In the genomic region with DNA sequence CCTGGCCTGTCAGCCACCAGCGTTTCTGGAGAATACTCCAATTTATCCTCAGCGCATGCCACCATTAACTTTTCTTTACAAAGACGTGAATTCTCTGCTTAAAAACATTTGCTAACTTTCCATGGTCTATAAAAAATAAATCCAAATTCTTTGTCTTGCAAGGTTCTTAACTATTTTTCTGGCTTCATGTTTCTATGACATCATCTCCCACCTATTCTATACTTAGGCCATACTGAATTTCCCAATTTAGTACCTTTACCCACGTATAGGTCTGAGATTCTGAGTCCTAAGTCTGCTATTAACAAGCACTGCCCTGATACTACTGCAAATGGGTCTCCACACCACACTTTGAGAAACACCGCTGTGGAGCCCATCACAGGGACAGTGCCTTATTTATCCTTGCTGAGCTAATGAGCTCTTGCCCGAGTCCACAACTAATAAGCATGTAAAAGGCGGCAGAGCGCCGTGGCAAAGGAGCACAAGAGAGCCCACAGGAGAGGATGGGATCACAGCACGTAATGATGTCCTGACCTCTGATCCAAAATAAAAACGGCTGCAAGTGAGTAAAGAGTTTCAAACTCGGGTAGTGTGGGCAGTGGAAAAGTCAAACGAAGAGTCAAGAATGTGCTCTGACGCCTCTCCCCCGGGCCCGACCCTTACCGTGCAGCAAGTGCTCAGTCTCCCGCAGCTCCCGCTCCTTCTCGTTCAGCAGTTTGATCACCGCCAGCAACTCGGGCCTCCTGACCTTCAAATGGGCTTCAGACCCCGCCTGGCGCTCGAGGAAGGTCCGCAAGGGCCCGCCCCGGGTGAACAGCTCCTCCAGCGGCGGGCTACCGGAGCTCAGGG, we compare ENCODE assay signal across 8 cellular contexts. TPM values are rescaled to one million over a fixed set of nuclear protein-coding genes. Genes with fewer than 3 reads are reported as not detected.
DNase-seq lines count a peak whose midpoint lies in the region; ATAC-seq and TF ChIP-seq lines count a peak whose summit lies in the region.

No MANE protein-coding gene starts in this region.

- peak overlapping the region; percentile 94 to 96 (median 95) for H3K27ac Mint-ChIP-seq in CD4-positive, CD25-positive, alpha-beta regulatory T cell
- H3K27ac Mint-ChIP-seq in nephron: peak overlapping the region; percentile 79 to 98 (median 89)

- H3K27ac ChIP-seq in CD4-positive, CD25-positive, alpha-beta regulatory T cell (ENCODE audit: insufficient read depth, low read length, poor library complexity, severe bottlenecking): peak overlapping the region; percentile 81
- H3K27ac ChIP-seq in esophagus (ENCODE audit: low read depth in 2 of 2, low read length in 1 of 2): peak overlapping the region; percentile 92

- no peaks in the 10 kb centered on the region for H3K27me3 ChIP-seq in CD4-positive, CD25-positive, alpha-beta regulatory T cell (ENCODE audit: control insufficient read depth, insufficient read depth, low read length)
- no peaks in the 10 kb centered on the region for H3K27me3 ChIP-seq in esophagus (ENCODE audit: control insufficient read depth in 1 of 2, insufficient read depth in 2 of 2, low read length in 2 of 2)

- no peak for TF ChIP-seq CTCF in nephron (IDR thresholded peaks at IDR 0.05; ENCODE audit: unreplicated experiment in 3 of 3)

- ATAC-seq in CD4-positive, CD25-positive, alpha-beta regulatory T cell (ENCODE audit: low read depth in 2 of 2): peak in 1 of 2 donors; percentile 4
- ATAC-seq in GM19043 (IDR thresholded peaks at IDR 0.05; ENCODE audit: low read depth, unreplicated experiment) (peak; percentile 11), HG03280 (IDR thresholded peaks at IDR 0.05; ENCODE audit: unreplicated experiment) (peak; percentile 27)

- peak overlapping the region; percentile 96 to 98 (median 98) for H3K4me3 Mint-ChIP-seq in CD4-positive, CD25-positive, alpha-beta regulatory T cell
- peak overlapping the region; percentile 92 to 99 (median 95) for H3K4me3 Mint-ChIP-seq in nephron

- no peaks in the 10 kb centered on the region for H3K27me3 Mint-ChIP-seq in CD4-positive, CD25-positive, alpha-beta regulatory T cell
- no peaks in the 10 kb centered on the region for H3K27me3 Mint-ChIP-seq in nephron (ENCODE audit: low read depth)

- no peaks in the 10 kb centered on the region for H3K9me3 ChIP-seq in CD4-positive, CD25-positive, alpha-beta regulatory T cell (ENCODE audit: control insufficient read depth in 2 of 2, low read length in 2 of 2)
- H3K9me3 ChIP-seq in esophagus (ENCODE audit: control insufficient read depth in 2 of 2, insufficient read depth in 1 of 2, low read depth in 1 of 2, low read length in 1 of 2): no peaks in the 10 kb centered on the region

- peaks cover 28 to 62% (median 51%) of the 10 kb centered on the region in 4 donors for H3K4me1 Mint-ChIP-seq in CD4-positive, CD25-positive, alpha-beta regulatory T cell
- H3K4me1 Mint-ChIP-seq in nephron: peaks cover 23% of the 10 kb centered on the region

- H3K9me3 Mint-ChIP-seq in CD4-positive, CD25-positive, alpha-beta regulatory T cell: no peaks in the 10 kb centered on the region
- no peaks in the 10 kb centered on the region for H3K9me3 Mint-ChIP-seq in nephron

- peak in 2 of 3 donors; percentile 4 to 39 for DNase-seq in CD4-positive, CD25-positive, alpha-beta regulatory T cell
- DNase-seq in UCSD-AML1 (lab: John Stamatoyannopoulos, UW; ENCODE audit: unreplicated experiment) (peak; percentile 60), GOT3 (lab: John Stamatoyannopoulos, UW) (no peak), SIG-M5 treated with dmso at 0.1 percent for 504 hours (lab: John Stamatoyannopoulos, UW; ENCODE audit: unreplicated experiment) (no peak)

- 3 to 4% methylated on average over 23 to 25 of the region's 31 CpGs for WGBS in esophagus, 2 donors

- H3K36me3 Mint-ChIP-seq in CD4-positive, CD25-positive, alpha-beta regulatory T cell: peaks cover 8% of the 10 kb centered on the region
- H3K36me3 Mint-ChIP-seq in nephron (ENCODE audit: low read depth): peaks cover 23% of the 10 kb centered on the region

- H3K4me3 ChIP-seq in CD4-positive, CD25-positive, alpha-beta regulatory T cell (ENCODE audit: low read depth, low read length): peak overlapping the region; percentile 98
- H3K4me3 ChIP-seq in esophagus (ENCODE audit: low read depth in 1 of 2, low read length in 2 of 2): peak overlapping the region; percentile 75 to 82

- H3K36me3 ChIP-seq in CD4-positive, CD25-positive, alpha-beta regulatory T cell (ENCODE audit: control insufficient read depth, insufficient read depth, low read length): peaks cover 11% of the 10 kb centered on the region
- H3K36me3 ChIP-seq in esophagus (ENCODE audit: control insufficient read depth in 2 of 2, insufficient read depth in 2 of 2, low read length in 1 of 2): no peaks in the 10 kb centered on the region

- H3K4me1 ChIP-seq in CD4-positive, CD25-positive, alpha-beta regulatory T cell (ENCODE audit: control insufficient read depth, insufficient read depth, low read length, poor library complexity, severe bottlenecking): peaks cover 36% of the 10 kb centered on the region
- H3K4me1 ChIP-seq in esophagus (ENCODE audit: control insufficient read depth in 2 of 2, insufficient read depth in 2 of 2, low read length in 1 of 2): peaks cover 0 to 2% of the 10 kb centered on the region in 2 donors

RNA-seq across cellular contexts. Expression of gene MTRF1L, which starts 0.5 kb away (rescaled TPM):
- 17.2 TPM for total RNA-seq in CD4-positive, CD25-positive, alpha-beta regulatory T cell
- 10 to 100 TPM in 2 of 4 donors, 1 to 10 TPM in 2; 7.6 to 12.0 (median 9.2) TPM for polyA plus RNA-seq in CD4-positive, CD25-positive, alpha-beta regulatory T cell
- polyA plus RNA-seq in esophagus: 1 to 10 TPM; 6.4 to 7.8 TPM

RNA-seq across cellular contexts. Expression of gene FBXO5, which starts 19.1 kb away (rescaled TPM):
- 7.9 TPM for total RNA-seq in CD4-positive, CD25-positive, alpha-beta regulatory T cell
- 1 to 10 TPM; 5.6 to 9.2 (median 7.7) TPM for polyA plus RNA-seq in CD4-positive, CD25-positive, alpha-beta regulatory T cell
- 1 to 10 TPM; 1.2 to 4.8 TPM for polyA plus RNA-seq in esophagus

Comparison
In these comparisons a context has a peak if more than half of its experiments do, and no peak if none do; other contexts are left out.
1. DNase-seq: peak in CD4-positive, CD25-positive, alpha-beta regulatory T cell (2 of 3) and UCSD-AML1 (single experiment); none in GOT3 (single experiment) and SIG-M5 treated with dmso at 0.1 percent for 504 hours (single experiment).